1 cellular context compared by ENCODE assay signal in genomic region chr1:181021811-181022434, GRCh38.
TF ChIP-seq lines count a peak whose summit lies in the region.

No MANE protein-coding gene starts in this region.

TF ChIP-seq in GM12878, 131 proteins besides CTCF, POLR2A, EP300 and RAD21 (continued from another document):
- TF ChIP-seq ATF7 (IDR thresholded peaks at IDR 0.05; ENCODE audit: low read depth) (0 out of 2 replicates have a peak, but pooled peaks have one; percentile 14), ZNF592 (IDR thresholded peaks at IDR 0.05) (no peak), KAT2A (conservative IDR thresholded peaks at IDR 0.05; ENCODE audit: control insufficient read depth, low read depth, low read length) (no peak), IKZF1 (conservative IDR thresholded peaks at IDR 0.05) (peak; percentile 32; the same call in 1 of the 2 replicates), RCOR1 (conservative IDR thresholded peaks at IDR 0.05; ENCODE audit: low read depth, low read length) (0 out of 2 replicates have a peak, but pooled peaks have one; percentile 50), ZNF687 (IDR thresholded peaks at IDR 0.05) (no peak), MTA2 (IDR thresholded peaks at IDR 0.05; ENCODE audit: low read depth) (no peak), PRDM15 (CRISPR knock-in tag; IDR thresholded peaks at IDR 0.05) (no peak), RFX5 (IDR thresholded peaks at IDR 0.05; ENCODE audit: low read depth, low read length) (no peak), CHD1 (IDR thresholded peaks at IDR 0.05; ENCODE audit: low read depth, low read length) (peak; percentile 71; the same call in 1 of the 2 replicates), HSF1 (IDR thresholded peaks at IDR 0.05; ENCODE audit: low read depth, low read length) (no peak), JUND (IDR thresholded peaks at IDR 0.05; ENCODE audit: low read depth, low read length) (0 out of 2 replicates have a peak, but pooled peaks have one; percentile 8), PML (IDR thresholded peaks at IDR 0.05; ENCODE audit: low read length) (no peak), PBX3 (IDR thresholded peaks at IDR 0.05; ENCODE audit: insufficient replicate concordance, low read depth, low read length) (no peak), MYC (IDR thresholded peaks at IDR 0.05; ENCODE audit: insufficient read depth, insufficient read length, insufficient replicate concordance, low read length, severe bottlenecking) (peak; percentile 35)
